1 cellular context compared by ENCODE assay signal in genomic region chr11:7967826-7968225, GRCh38.
A peak's percentile ranks its signal among the peaks of the same experiment; 100 is the strongest.
TF ChIP-seq lines count a peak whose summit lies in the region.

No MANE protein-coding gene starts in this region.

TF ChIP-seq in IMR-90, 13 proteins besides CTCF, POLR2A, EP300 and RAD21:
- TF ChIP-seq MAFK (IDR thresholded peaks at IDR 0.05; ENCODE audit: low read depth, low read length) (no peak), USF2 (IDR thresholded peaks at IDR 0.05; ENCODE audit: low read depth, low read length) (no peak), SMC3 (IDR thresholded peaks at IDR 0.05; ENCODE audit: low read depth, low read length) (no peak), CHD1 (IDR thresholded peaks at IDR 0.05; ENCODE audit: low read depth, low read length) (no peak), CEBPB (IDR thresholded peaks at IDR 0.05; ENCODE audit: low read depth, low read length) (peak; percentile 64)
